In genomic region chrX:48539345-48540014, GRCh38 we compare ENCODE assay signal across 8 cellular contexts. TPM values are rescaled to one million over a fixed set of nuclear protein-coding genes. Genes with fewer than 3 reads are reported as not detected.
DNase-seq lines count a peak whose midpoint lies in the region; TF ChIP-seq lines count a peak whose summit lies in the region.

TSS of gene TBC1D25 (plus strand) at chrX:48539714. CDS start at chrX:48539798, 84 bp downstream.

- H3F3A ChIP-seq in Loucy (ENCODE audit: low read depth) = no peaks in the 10 kb centered on the region

- H3K9me2 ChIP-seq in Loucy (replicated peaks; ENCODE audit: low read depth, low read length) = no peaks in the 10 kb centered on the region

- H3K27me3 ChIP-seq in Loucy (ENCODE audit: insufficient read depth, low read length, poor library complexity, severe bottlenecking) = no peaks in the 10 kb centered on the region

- H3K4me1 Mint-ChIP-seq in nephron = peaks cover 7% of the 10 kb centered on the region
- H3K4me1 Mint-ChIP-seq in stimulated activated naive CD8-positive, alpha-beta T cell treated with anti-CD3 and anti-CD28 coated beads, Interleukin-15, Interleukin-2, amounts not matched to agents 100 ng/mL and 50 ng/mL, for 24 hours (ENCODE audit: low read depth) = peaks cover 21% of the 10 kb centered on the region

- H3K9me3 Mint-ChIP-seq in nephron = peaks cover 6% of the 10 kb centered on the region
- no peaks in the 10 kb centered on the region for H3K9me3 Mint-ChIP-seq in stimulated activated naive CD8-positive, alpha-beta T cell treated with anti-CD3 and anti-CD28 coated beads, Interleukin-15, Interleukin-2, amounts not matched to agents 100 ng/mL and 50 ng/mL, for 24 hours

- H3K9me3 ChIP-seq in Loucy (ENCODE audit: insufficient read depth, low read depth, low read length) = no peaks in the 10 kb centered on the region

- DNase-seq in ELF-1 (ENCODE audit: low read depth, low spot score) (peak; percentile 100), H4 (ENCODE audit: low spot score) (peak; percentile 95), SHP77 (lab: John Stamatoyannopoulos, UW) (peak; percentile 88 to 94), fibroblast of pulmonary artery (ENCODE audit: low read depth) (peak; percentile 98)
- peak; percentile 93 for DNase-seq in activated effector memory CD4-positive, alpha-beta T cell treated with Interleukin-2 at 50 U/mL for 16 hours

- H3K36me3 ChIP-seq in Loucy (ENCODE audit: insufficient read depth, low read length) = no peaks in the 10 kb centered on the region

- peak within 1 kb of the TSS; percentile 14 to 85 (median 85) for H3K27ac Mint-ChIP-seq in nephron
- H3K27ac Mint-ChIP-seq in stimulated activated naive CD8-positive, alpha-beta T cell treated with anti-CD3 and anti-CD28 coated beads, Interleukin-15, Interleukin-2, amounts not matched to agents 100 ng/mL and 50 ng/mL, for 24 hours = peak within 1 kb of the TSS; percentile 92

- H3K79me2 ChIP-seq in Loucy (ENCODE audit: insufficient read depth, low read length) = peaks cover 13% of the 10 kb centered on the region

- no peaks in the 10 kb centered on the region for H4K20me1 ChIP-seq in Loucy (ENCODE audit: insufficient read depth, low read length, poor library complexity, severe bottlenecking)

- peaks cover 16% of the 10 kb centered on the region for H3K36me3 Mint-ChIP-seq in nephron (ENCODE audit: low read depth)
- H3K36me3 Mint-ChIP-seq in stimulated activated naive CD8-positive, alpha-beta T cell treated with anti-CD3 and anti-CD28 coated beads, Interleukin-15, Interleukin-2, amounts not matched to agents 100 ng/mL and 50 ng/mL, for 24 hours (ENCODE audit: low read depth) = peaks cover 8% of the 10 kb centered on the region

- H2AFZ ChIP-seq in Loucy (ENCODE audit: low read length) = peak within 1 kb of the TSS; percentile 75; the same call in 1 of the 2 replicates

- H3K9ac ChIP-seq in Loucy (ENCODE audit: low read depth, low read length, poor library complexity, severe bottlenecking) = peak within 1 kb of the TSS; percentile 82

- no peaks in the 10 kb centered on the region for H3K27me3 Mint-ChIP-seq in nephron (ENCODE audit: low read depth)
- no peaks in the 10 kb centered on the region for H3K27me3 Mint-ChIP-seq in stimulated activated naive CD8-positive, alpha-beta T cell treated with anti-CD3 and anti-CD28 coated beads, Interleukin-15, Interleukin-2, amounts not matched to agents 100 ng/mL and 50 ng/mL, for 24 hours

- peaks cover 18% of the 10 kb centered on the region for H3K4me1 ChIP-seq in Loucy (ENCODE audit: insufficient read depth, low read length, poor library complexity, severe bottlenecking)

- H3K4me2 ChIP-seq in Loucy (ENCODE audit: low read depth, low read length, poor library complexity, severe bottlenecking) = peak within 1 kb of the TSS; percentile 95

- TF ChIP-seq CTCF in Loucy (conservative IDR thresholded peaks at IDR 0.05; ENCODE audit: low read length) (peak; percentile 31; the same call in 1 of the 2 replicates), fibroblast of pulmonary artery (IDR thresholded peaks at IDR 0.05; ENCODE audit: low read length, missing control alignments) (peak; percentile 17), nephron (IDR thresholded peaks at IDR 0.05; ENCODE audit: unreplicated experiment in 3 of 3) (peak; percentile 12 to 43 (median 13))

- H3K4me3 Mint-ChIP-seq in nephron = peak within 1 kb of the TSS; percentile 81 to 87 (median 86)
- peak within 1 kb of the TSS; percentile 95 for H3K4me3 Mint-ChIP-seq in stimulated activated naive CD8-positive, alpha-beta T cell treated with anti-CD3 and anti-CD28 coated beads, Interleukin-15, Interleukin-2, amounts not matched to agents 100 ng/mL and 50 ng/mL, for 24 hours

- H3K4me3 ChIP-seq in Loucy (ENCODE audit: low read length, poor library complexity, severe bottlenecking) (peak within 1 kb of the TSS; percentile 85), fibroblast of pulmonary artery (replicated peaks; ENCODE audit: low read depth, low read length) (peak within 1 kb of the TSS; percentile 76)

RNA-seq across cellular contexts. Expression of gene TBC1D25, which starts in this region (rescaled TPM):
- total RNA-seq in H4 (2014; rRNA removed; shearing (Covaris generic)) = 2.6 and 3.2 TPM in 2 replicates

Comparison
In these comparisons a context has a peak if more than half of its experiments do, and no peak if none do; other contexts are left out.
1. Peak in every context shown above with its lines: DNase-seq and H3K4me3 ChIP-seq.